In the genomic region with DNA sequence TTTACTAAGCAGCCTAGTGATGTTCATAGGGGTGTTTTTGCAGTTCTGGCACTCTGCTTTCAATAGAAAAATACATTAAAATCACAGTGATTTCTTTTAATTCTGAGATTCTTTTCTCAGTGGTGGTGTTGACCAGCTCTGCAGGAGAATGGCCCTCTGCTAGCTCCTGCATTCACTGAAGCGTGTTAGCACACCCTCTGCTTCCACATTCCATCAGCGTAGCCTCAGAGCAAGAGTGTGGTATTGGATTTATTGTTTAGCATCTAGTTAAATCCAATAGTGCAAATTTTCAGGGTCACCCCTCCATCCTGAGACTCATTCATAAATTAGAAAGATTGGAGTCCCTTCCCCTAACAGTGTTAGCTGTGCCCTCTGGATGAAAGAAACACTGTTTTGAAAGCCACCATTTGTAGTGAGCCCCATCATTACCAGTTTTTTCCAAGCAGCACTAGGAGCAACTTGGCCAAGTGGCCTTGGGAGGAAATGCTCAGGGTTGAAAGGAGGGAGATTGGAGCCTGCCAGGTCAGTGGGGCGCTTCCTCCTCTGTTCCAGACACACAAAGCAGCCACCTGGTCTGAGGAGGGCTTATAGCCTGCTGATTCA, we compare ENCODE assay signal across 2 cellular contexts.
TF ChIP-seq lines count a peak whose summit lies in the region.

No MANE protein-coding gene starts in this region.

TF ChIP-seq in IMR-90, 13 proteins besides CTCF, POLR2A, EP300 and RAD21:
- no peak for TF ChIP-seq RFX5 (IDR thresholded peaks at IDR 0.05; ENCODE audit: low read depth, low read length)

TF ChIP-seq in HepG2, 621 proteins besides CTCF, POLR2A, EP300 and RAD21:
- TF ChIP-seq, protein P1, sequence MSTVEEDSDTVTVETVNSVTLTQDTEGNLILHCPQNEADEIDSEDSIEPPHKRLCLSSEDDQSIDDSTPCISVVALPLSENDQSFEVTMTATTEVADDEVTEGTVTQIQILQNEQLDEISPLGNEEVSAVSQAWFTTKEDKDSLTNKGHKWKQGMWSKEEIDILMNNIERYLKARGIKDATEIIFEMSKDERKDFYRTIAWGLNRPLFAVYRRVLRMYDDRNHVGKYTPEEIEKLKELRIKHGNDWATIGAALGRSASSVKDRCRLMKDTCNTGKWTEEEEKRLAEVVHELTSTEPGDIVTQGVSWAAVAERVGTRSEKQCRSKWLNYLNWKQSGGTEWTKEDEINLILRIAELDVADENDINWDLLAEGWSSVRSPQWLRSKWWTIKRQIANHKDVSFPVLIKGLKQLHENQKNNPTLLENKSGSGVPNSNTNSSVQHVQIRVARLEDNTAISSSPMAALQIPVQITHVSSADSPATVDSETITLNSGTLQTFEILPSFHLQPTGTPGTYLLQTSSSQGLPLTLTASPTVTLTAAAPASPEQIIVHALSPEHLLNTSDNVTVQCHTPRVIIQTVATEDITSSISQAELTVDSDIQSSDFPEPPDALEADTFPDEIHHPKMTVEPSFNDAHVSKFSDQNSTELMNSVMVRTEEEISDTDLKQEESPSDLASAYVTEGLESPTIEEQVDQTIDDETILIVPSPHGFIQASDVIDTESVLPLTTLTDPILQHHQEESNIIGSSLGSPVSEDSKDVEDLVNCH (CRISPR knock-in tag; IDR thresholded peaks at IDR 0.05): no peak
- TF ChIP-seq, protein P2, sequence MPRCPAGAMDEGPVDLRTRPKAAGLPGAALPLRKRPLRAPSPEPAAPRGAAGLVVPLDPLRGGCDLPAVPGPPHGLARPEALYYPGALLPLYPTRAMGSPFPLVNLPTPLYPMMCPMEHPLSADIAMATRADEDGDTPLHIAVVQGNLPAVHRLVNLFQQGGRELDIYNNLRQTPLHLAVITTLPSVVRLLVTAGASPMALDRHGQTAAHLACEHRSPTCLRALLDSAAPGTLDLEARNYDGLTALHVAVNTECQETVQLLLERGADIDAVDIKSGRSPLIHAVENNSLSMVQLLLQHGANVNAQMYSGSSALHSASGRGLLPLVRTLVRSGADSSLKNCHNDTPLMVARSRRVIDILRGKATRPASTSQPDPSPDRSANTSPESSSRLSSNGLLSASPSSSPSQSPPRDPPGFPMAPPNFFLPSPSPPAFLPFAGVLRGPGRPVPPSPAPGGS (CRISPR knock-in tag; IDR thresholded peaks at IDR 0.05): 0 out of 2 replicates have a peak, but pooled peaks have one; percentile 13
- no peak for TF ChIP-seq ZNF30 (CRISPR knock-in tag; IDR thresholded peaks at IDR 0.05)
- TF ChIP-seq, protein P3, sequence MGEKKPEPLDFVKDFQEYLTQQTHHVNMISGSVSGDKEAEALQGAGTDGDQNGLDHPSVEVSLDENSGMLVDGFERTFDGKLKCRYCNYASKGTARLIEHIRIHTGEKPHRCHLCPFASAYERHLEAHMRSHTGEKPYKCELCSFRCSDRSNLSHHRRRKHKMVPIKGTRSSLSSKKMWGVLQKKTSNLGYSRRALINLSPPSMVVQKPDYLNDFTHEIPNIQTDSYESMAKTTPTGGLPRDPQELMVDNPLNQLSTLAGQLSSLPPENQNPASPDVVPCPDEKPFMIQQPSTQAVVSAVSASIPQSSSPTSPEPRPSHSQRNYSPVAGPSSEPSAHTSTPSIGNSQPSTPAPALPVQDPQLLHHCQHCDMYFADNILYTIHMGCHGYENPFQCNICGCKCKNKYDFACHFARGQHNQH (CRISPR knock-in tag; IDR thresholded peaks at IDR 0.05): no peak
- 0 out of 2 replicates have a peak, but pooled peaks have one; percentile 42 for TF ChIP-seq FOXC1 (CRISPR knock-in tag; IDR thresholded peaks at IDR 0.05; ENCODE audit: borderline replicate concordance)
- TF ChIP-seq, protein P4, sequence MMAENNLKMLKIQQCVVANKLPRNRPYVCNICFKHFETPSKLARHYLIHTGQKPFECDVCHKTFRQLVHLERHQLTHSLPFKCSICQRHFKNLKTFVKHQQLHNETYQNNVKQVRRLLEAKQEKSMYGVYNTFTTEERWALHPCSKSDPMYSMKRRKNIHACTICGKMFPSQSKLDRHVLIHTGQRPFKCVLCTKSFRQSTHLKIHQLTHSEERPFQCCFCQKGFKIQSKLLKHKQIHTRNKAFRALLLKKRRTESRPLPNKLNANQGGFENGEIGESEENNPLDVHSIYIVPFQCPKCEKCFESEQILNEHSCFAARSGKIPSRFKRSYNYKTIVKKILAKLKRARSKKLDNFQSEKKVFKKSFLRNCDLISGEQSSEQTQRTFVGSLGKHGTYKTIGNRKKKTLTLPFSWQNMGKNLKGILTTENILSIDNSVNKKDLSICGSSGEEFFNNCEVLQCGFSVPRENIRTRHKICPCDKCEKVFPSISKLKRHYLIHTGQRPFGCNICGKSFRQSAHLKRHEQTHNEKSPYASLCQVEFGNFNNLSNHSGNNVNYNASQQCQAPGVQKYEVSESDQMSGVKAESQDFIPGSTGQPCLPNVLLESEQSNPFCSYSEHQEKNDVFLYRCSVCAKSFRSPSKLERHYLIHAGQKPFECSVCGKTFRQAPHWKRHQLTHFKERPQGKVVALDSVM (CRISPR knock-in tag; IDR thresholded peaks at IDR 0.05): 0 out of 2 replicates have a peak, but pooled peaks have one; percentile 14
- TF ChIP-seq FOXK1 (CRISPR knock-in tag; IDR thresholded peaks at IDR 0.05; ENCODE audit: borderline replicate concordance, low read depth): no peak
- TF ChIP-seq ZSCAN25 (CRISPR knock-in tag; IDR thresholded peaks at IDR 0.05): 0 out of 2 replicates have a peak, but pooled peaks have one; percentile 28
- TF ChIP-seq SETDB1 (CRISPR knock-in tag; IDR thresholded peaks at IDR 0.05; ENCODE audit: borderline replicate concordance): no peak
- TF ChIP-seq REPIN1 (CRISPR knock-in tag; IDR thresholded peaks at IDR 0.05; ENCODE audit: borderline replicate concordance, low read depth): 0 out of 2 replicates have a peak, but pooled peaks have one; percentile 60
- no peak for TF ChIP-seq ZNF781 (CRISPR knock-in tag; IDR thresholded peaks at IDR 0.05; ENCODE audit: borderline replicate concordance, not compliant biosample characterization)
- 0 out of 2 replicates have a peak, but pooled peaks have one; percentile 26 for TF ChIP-seq ZFP90 (CRISPR knock-in tag; IDR thresholded peaks at IDR 0.05; ENCODE audit: borderline replicate concordance)
- no peak for TF ChIP-seq CBFB (CRISPR knock-in tag; IDR thresholded peaks at IDR 0.05)
- TF ChIP-seq ZNF552 (CRISPR knock-in tag; IDR thresholded peaks at IDR 0.05; ENCODE audit: borderline replicate concordance): no peak
- TF ChIP-seq ZFY (CRISPR knock-in tag; IDR thresholded peaks at IDR 0.05): no peak
- no peak for TF ChIP-seq ZSCAN20 (CRISPR knock-in tag; IDR thresholded peaks at IDR 0.05; ENCODE audit: borderline replicate concordance)
- TF ChIP-seq, protein P5, sequence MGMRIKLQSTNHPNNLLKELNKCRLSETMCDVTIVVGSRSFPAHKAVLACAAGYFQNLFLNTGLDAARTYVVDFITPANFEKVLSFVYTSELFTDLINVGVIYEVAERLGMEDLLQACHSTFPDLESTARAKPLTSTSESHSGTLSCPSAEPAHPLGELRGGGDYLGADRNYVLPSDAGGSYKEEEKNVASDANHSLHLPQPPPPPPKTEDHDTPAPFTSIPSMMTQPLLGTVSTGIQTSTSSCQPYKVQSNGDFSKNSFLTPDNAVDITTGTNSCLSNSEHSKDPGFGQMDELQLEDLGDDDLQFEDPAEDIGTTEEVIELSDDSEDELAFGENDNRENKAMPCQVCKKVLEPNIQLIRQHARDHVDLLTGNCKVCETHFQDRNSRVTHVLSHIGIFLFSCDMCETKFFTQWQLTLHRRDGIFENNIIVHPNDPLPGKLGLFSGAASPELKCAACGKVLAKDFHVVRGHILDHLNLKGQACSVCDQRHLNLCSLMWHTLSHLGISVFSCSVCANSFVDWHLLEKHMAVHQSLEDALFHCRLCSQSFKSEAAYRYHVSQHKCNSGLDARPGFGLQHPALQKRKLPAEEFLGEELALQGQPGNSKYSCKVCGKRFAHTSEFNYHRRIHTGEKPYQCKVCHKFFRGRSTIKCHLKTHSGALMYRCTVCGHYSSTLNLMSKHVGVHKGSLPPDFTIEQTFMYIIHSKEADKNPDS (CRISPR knock-in tag; IDR thresholded peaks at IDR 0.05): no peak
- TF ChIP-seq IRX3 (CRISPR knock-in tag; IDR thresholded peaks at IDR 0.05; ENCODE audit: borderline replicate concordance, low read depth): no peak
- no peak for TF ChIP-seq FLYWCH1 (CRISPR knock-in tag; IDR thresholded peaks at IDR 0.05)
- TF ChIP-seq ZNF569 (CRISPR knock-in tag; IDR thresholded peaks at IDR 0.05; ENCODE audit: borderline replicate concordance): no peak
- no peak for TF ChIP-seq MEIS1 (CRISPR knock-in tag; IDR thresholded peaks at IDR 0.05; ENCODE audit: borderline replicate concordance)
